11 cellular contexts compared by ENCODE assay signal in the genomic region with DNA sequence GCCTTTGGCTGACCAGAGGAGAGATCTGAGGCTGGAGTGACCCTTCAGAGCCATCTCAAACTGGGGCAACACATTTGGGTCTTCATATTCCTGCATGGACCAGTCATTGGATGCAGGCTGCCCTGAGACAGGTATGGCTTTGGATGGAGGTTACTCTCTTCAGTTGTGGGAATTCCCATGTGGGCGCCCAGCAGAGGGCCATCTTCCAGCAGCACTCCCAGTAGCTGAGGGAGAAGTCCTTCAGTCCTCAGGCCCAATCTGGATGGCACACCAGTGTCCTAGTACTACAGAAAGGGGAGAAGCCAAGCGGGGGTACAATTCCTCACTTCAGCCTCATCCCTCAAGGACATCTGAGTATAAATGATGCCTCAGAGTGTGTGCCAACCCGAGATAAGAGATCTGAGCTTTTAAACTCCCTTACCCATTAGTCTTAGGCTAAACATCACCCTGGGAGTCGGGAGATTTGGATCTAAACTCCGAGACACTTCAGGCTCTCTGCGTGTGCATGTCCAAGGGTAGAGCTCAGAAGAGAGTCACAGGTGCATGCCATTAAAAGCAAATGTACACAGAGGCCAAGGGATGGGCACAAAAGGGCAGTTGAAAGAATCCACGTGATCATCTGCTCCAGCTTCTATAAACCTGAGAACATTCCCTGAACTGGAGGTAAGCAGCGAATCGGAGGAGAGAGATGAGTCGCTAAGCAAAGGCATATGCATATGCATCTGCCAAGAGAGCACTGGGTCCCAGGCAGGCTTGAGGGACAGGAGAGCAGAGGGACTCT.
DNase-seq lines count a peak whose midpoint lies in the region; ATAC-seq, FAIRE-seq and TF ChIP-seq lines count a peak whose summit lies in the region.
"Had no signal": no experiment of that assay in that cellular context is flagged by ENCODE, and none has a peak within 500 bp of the region (broad histone marks: within the 10 kb centered on the region; RNA-seq: fewer than 3 reads in every experiment).

No MANE protein-coding gene starts in this region.

- no peaks in the 10 kb centered on the region for H3K27me3 ChIP-seq in colonic mucosa

- ATAC-seq in mucosa of descending colon (peak; percentile 82), GM19035 (IDR thresholded peaks at IDR 0.05; ENCODE audit: unreplicated experiment) (no peak), GM19328 (IDR thresholded peaks at IDR 0.05; ENCODE audit: unreplicated experiment) (no peak), GM21447 (IDR thresholded peaks at IDR 0.05; ENCODE audit: unreplicated experiment) (no peak)
- ATAC-seq: activated T-cell treated with anti-CD3 and anti-CD28 coated beads, Interleukin-2, amount 50 U/mL, for 72 hours had no signal

- H3K36me3 ChIP-seq in colonic mucosa (no peaks in the 10 kb centered on the region), mucosa of descending colon (ENCODE audit: low read depth) (no peaks in the 10 kb centered on the region)

- no peak overlapping the region for H3K9ac ChIP-seq in colonic mucosa (ENCODE audit: low read depth in 2 of 2, low read length in 2 of 2)

- no peak overlapping the region for H3K27ac ChIP-seq in colonic mucosa

- H3K4me1 ChIP-seq in colonic mucosa (no peaks in the 10 kb centered on the region), mucosa of descending colon (ENCODE audit: low read depth) (no peaks in the 10 kb centered on the region)

- no peak overlapping the region for H3K4me3 ChIP-seq in colonic mucosa
- no peak overlapping the region for H3K4me3 ChIP-seq in mucosa of descending colon

- no peak for FAIRE-seq in HTR-8/SVneo (lab: Jason Lieb, UNC)
- FAIRE-seq: endometrium had no signal

- DNase-seq in EH (ENCODE audit: low read depth) (peak; percentile 37), HTR-8/SVneo (ENCODE audit: insufficient read length, low spot score) (peak; percentile 5), colonic mucosa (peak; percentile 24), mucosa of descending colon (peak in 2 of 3 donors; percentile 58 to 65)
- DNase-seq: activated CD4-positive, alpha-beta T cell treated with anti-CD3 and anti-CD28 coated beads for 4 hours; activated T-cell treated with anti-CD3 and anti-CD28 coated beads, Interleukin-2, amount 50 U/mL, for 72 hours; CD4-positive, alpha-beta T cell had no signal

- H3K9me3 ChIP-seq in colonic mucosa = no peaks in the 10 kb centered on the region
- H3K9me3 ChIP-seq in mucosa of descending colon = no peaks in the 10 kb centered on the region

- intact Hi-C loops in colonic mucosa (cut with DNase I) (no loop called here), mucosa of descending colon (cut with DNase I, micrococcal nuclease) (no loop called here)

- TF ChIP-seq CTCF in colonic mucosa (IDR thresholded peaks at IDR 0.05) (no peak), mucosa of descending colon (IDR thresholded peaks at IDR 0.05) (no peak)

Comparison
In these comparisons a context has a peak if more than half of its experiments do, and no peak if none do; other contexts are left out.
1. DNase-seq: peak in every context shown above with its lines; median percentile 62 in mucosa of descending colon; 37 in EH; 24 in colonic mucosa; 5 in HTR-8/SVneo.